Comparison of ENCODE assay signal across 23 cellular contexts in the genomic region with DNA sequence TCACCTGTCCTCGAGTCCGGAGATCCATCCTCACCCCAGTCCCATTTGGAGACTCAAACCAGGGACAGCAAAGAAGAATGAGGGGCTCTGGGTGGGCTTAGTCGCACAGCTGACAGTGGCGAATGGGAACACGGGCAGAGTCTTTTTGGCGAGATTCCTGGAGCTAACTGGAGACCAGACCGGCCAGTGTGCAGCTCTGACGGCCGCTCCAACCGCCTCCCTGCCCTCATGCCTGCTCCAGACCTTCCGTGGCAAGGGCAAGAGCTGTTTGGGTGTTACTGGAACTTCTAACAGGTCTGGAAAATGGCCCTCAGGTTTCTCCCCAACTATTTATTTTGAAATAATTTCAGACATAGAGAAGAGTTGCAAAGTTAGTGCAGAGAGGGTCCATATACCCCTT.
"Had no signal": no experiment of that assay in that cellular context is flagged by ENCODE, and none has a peak within 500 bp of the region (broad histone marks: within the 10 kb centered on the region; RNA-seq: fewer than 3 reads in every experiment).

No MANE protein-coding gene starts in this region.

- ATAC-seq: K562 had no signal

- H3K27me3 ChIP-seq: SJSA1 had no signal

- H3K36me3 ChIP-seq: SJSA1 had no signal

- H3K9me3 Mint-ChIP-seq: IgD-negative memory B cell had no signal

- H3K27ac ChIP-seq: HL-60, KMS-11, SK-N-MC had no signal

- DNase-seq: Kasumi-1, MM.1S, NCI-H1092 treated with DMSO at 0.1 percent for 48 hours, NCI-H1436, NCI-H187, NCI-H2029, NCI-H2081 treated with DMSO at 0.1 percent for 48 hours, NCI-H2171, NCI-H226, NCI-H446, NCI-H510A, NCI-H524 treated with DMSO at 0.1 percent for 48 hours, NCI-H69, NCI-H774, Right ventricle myocardium superior, RPMI8226, SIG-M5 had no signal

- H3K4me3 ChIP-seq: K562, SJSA1, SK-N-MC had no signal

- H3K9me3 ChIP-seq: SJSA1 had no signal

- H3K27ac Mint-ChIP-seq: IgD-negative memory B cell had no signal

- H3K4me3 Mint-ChIP-seq: IgD-negative memory B cell had no signal
